ENCODE assay signal across 8 cellular contexts in the genomic region with DNA sequence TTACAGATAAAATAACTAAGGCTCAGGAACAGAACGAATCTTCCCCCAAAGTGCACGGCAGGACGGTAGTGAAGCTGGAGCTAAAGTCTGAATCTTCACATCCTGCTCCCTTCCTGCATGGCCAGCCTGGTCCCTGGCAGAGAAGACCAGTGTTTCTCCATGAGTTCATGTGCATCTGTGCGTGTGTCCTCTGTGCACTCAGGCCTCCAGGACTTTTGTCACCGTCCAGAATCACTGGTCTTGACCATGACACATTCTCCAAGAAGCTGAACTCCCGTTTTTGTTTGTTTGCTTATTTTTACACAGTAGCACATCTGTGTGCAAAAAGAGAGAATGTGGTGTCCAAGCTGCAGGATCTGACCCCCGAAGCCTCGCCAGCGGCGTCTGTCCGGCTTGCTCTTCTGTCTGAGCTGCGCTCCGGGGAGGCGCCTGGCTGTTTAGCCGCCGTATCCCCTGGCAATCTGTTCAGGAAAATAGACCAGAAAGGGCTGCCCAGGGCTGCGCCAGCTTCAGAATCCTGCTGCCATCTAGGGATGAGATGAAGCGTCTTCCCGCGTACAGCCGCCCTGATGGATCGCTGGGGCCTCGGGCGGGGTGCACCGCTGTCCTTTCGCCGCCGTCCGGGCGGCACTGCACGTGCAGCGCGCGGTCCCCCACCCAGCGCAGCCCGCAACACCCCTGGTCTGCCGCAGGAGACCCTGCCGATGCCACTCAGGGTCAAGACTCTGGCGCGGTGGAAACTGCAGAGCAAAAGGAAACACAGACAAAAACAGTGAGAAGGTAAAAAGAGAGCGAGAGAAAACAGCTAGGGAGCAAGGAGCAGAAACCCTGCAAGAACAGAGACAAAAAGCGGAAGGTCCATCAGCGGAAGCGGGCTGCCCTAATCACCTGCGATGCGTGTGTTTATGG.
A peak's percentile ranks its signal among the peaks of the same experiment; 100 is the strongest.
DNase-seq lines count a peak whose midpoint lies in the region; ATAC-seq, FAIRE-seq and TF ChIP-seq lines count a peak whose summit lies in the region.

No MANE protein-coding gene starts in this region.

- no peaks in the 10 kb centered on the region for H3K9me3 Mint-ChIP-seq in stimulated activated naive B cell treated with anti-CD40 and anti-IgM and Interleukin-4, amounts not matched to agents 10 μg/mL and 1 μg/mL and 100 μg/mL, for 72 hours
- peaks cover 0 to 11% (median 5%) of the 10 kb centered on the region in 8 donors for H3K9me3 Mint-ChIP-seq in CD4-positive, alpha-beta memory T cell

- no peak for TF ChIP-seq CTCF in OCI-LY7 (conservative IDR thresholded peaks at IDR 0.05; ENCODE audit: low read length)

- H3K9me2 ChIP-seq in GM23248 (ENCODE audit: insufficient read depth) (no peaks in the 10 kb centered on the region), OCI-LY7 (ENCODE audit: insufficient read depth, low read length) (no peaks in the 10 kb centered on the region)

- no peak overlapping the region for H3K27ac ChIP-seq in GM23248
- no peak overlapping the region for H3K27ac ChIP-seq in OCI-LY7 (ENCODE audit: low read depth, low read length, poor library complexity, severe bottlenecking)
- H3K27ac ChIP-seq in CD4-positive, alpha-beta memory T cell (ENCODE audit: low read depth, low read length): no peak overlapping the region

- intact Hi-C loops in OCI-LY7 (cut with micrococcal nuclease; ENCODE audit: unreplicated experiment): no loop called here
- intact Hi-C loops in CD4-positive, alpha-beta memory T cell (cut with micrococcal nuclease): no loop called here

- H3K4me3 ChIP-seq in GM23248 (peak overlapping the region; percentile 96), OCI-LY7 (ENCODE audit: low read depth, low read length, poor library complexity, severe bottlenecking) (no peak overlapping the region)
- H3K4me3 ChIP-seq in CD4-positive, alpha-beta memory T cell (ENCODE audit: low read length in 2 of 2): no peak overlapping the region

- peak overlapping the region in 1 of 2 donors; percentile 69 for H3K4me3 Mint-ChIP-seq in stimulated activated naive B cell treated with anti-CD40 and anti-IgM and Interleukin-4, amounts not matched to agents 10 μg/mL and 1 μg/mL and 100 μg/mL, for 72 hours
- H3K4me3 Mint-ChIP-seq in CD4-positive, alpha-beta memory T cell: no peak overlapping the region

- WGBS in GM23248 (ENCODE audit: low coverage in 1 of 2, low lambda C conversion rate in 2 of 2, missing lambda C conversion rate in 2 of 2), 2 experiments: 4 to 7% methylated on average over 41 to 46 of the region's 46 CpGs

- DNase-seq in GM23248 (peak; percentile 79), NCI-H446 (lab: John Stamatoyannopoulos, UW) (peak; percentile 46 to 86), cerebellar cortex (ENCODE audit: low spot score) (peak; percentile 84), OCI-LY7 (ENCODE audit: low spot score) (no peak)
- DNase-seq in stimulated activated naive B cell treated with anti-CD40 and anti-IgM and Interleukin-4, amounts not matched to agents 10 μg/mL and 1 μg/mL and 100 μg/mL, for 72 hours: no peak
- DNase-seq in CD4-positive, alpha-beta memory T cell: no peak

- ATAC-seq in stimulated activated naive B cell treated with anti-CD40 and anti-IgM and Interleukin-4, amounts not matched to agents 10 μg/mL and 1 μg/mL and 100 μg/mL, for 72 hours (replicated peaks): peak; percentile 26 to 51
- no peak for ATAC-seq in HG02970 (IDR thresholded peaks at IDR 0.05; ENCODE audit: low FRiP score, unreplicated experiment)

- POLR2A ChIA-PET in OCI-LY7 (lab: Charles Lee): no interaction called here
- POLR2A ChIA-PET in CD4-positive, alpha-beta memory T cell (lab: Charles Lee; ENCODE audit: partially characterized antibody): no interaction called here

- H3K4me1 ChIP-seq in GM23248 (ENCODE audit: insufficient read depth) (0 out of 2 replicates have a peak, but pooled peaks cover 4% of the 10 kb centered on the region), OCI-LY7 (ENCODE audit: insufficient read depth, low read length, poor library complexity, severe bottlenecking) (no peaks in the 10 kb centered on the region)
- H3K4me1 ChIP-seq in CD4-positive, alpha-beta memory T cell (ENCODE audit: insufficient read depth, low read length): no peaks in the 10 kb centered on the region

- no peak overlapping the region for H3K27ac Mint-ChIP-seq in stimulated activated naive B cell treated with anti-CD40 and anti-IgM and Interleukin-4, amounts not matched to agents 10 μg/mL and 1 μg/mL and 100 μg/mL, for 72 hours
- H3K27ac Mint-ChIP-seq in CD4-positive, alpha-beta memory T cell: no peak overlapping the region

- CTCF ChIA-PET in OCI-LY7 (lab: Charles Lee; ENCODE audit: unreplicated experiment): no interaction called here
- CTCF ChIA-PET in CD4-positive, alpha-beta memory T cell (lab: Charles Lee; ENCODE audit: partially characterized antibody): no interaction called here

- H3K27me3 ChIP-seq in GM23248 (replicated peaks; ENCODE audit: insufficient read depth): no peaks in the 10 kb centered on the region
- H3K27me3 ChIP-seq in CD4-positive, alpha-beta memory T cell (ENCODE audit: insufficient read depth, low read length): no peaks in the 10 kb centered on the region

- H3K27me3 Mint-ChIP-seq in stimulated activated naive B cell treated with anti-CD40 and anti-IgM and Interleukin-4, amounts not matched to agents 10 μg/mL and 1 μg/mL and 100 μg/mL, for 72 hours: peaks cover 9 to 23% of the 10 kb centered on the region in 2 donors
- peaks cover 3 to 4% of the 10 kb centered on the region in 2 donors for H3K27me3 Mint-ChIP-seq in CD4-positive, alpha-beta memory T cell

- FAIRE-seq in islet of Langerhans (lab: Jason Lieb, UNC): peak; percentile 61

- H3K4me2 ChIP-seq in GM23248 (ENCODE audit: unreplicated experiment) (peak overlapping the region; percentile 90), OCI-LY7 (ENCODE audit: low read length) (no peak overlapping the region)

- peaks cover 3 to 6% of the 10 kb centered on the region in 2 donors for H3K4me1 Mint-ChIP-seq in stimulated activated naive B cell treated with anti-CD40 and anti-IgM and Interleukin-4, amounts not matched to agents 10 μg/mL and 1 μg/mL and 100 μg/mL, for 72 hours
- peaks cover 0 to 1% (median 0%) of the 10 kb centered on the region in 4 donors for H3K4me1 Mint-ChIP-seq in CD4-positive, alpha-beta memory T cell

- no TSS peak for BruUV-seq in OCI-LY7 (replicated peaks; lab: Mats Ljungman, UMichigan)

- in situ Hi-C loops in GM23248 (cut with MboI): no loop called here

- no peaks in the 10 kb centered on the region for H3K36me3 Mint-ChIP-seq in stimulated activated naive B cell treated with anti-CD40 and anti-IgM and Interleukin-4, amounts not matched to agents 10 μg/mL and 1 μg/mL and 100 μg/mL, for 72 hours
- no peaks in the 10 kb centered on the region for H3K36me3 Mint-ChIP-seq in CD4-positive, alpha-beta memory T cell

- H3K79me2 ChIP-seq in GM23248 (ENCODE audit: insufficient read depth): no peaks in the 10 kb centered on the region
- no peaks in the 10 kb centered on the region for H3K79me2 ChIP-seq in OCI-LY7 (ENCODE audit: insufficient read depth, low read depth, low read length)

- H3K9me3 ChIP-seq in GM23248 (ENCODE audit: low read depth): no peaks in the 10 kb centered on the region
- no peaks in the 10 kb centered on the region for H3K9me3 ChIP-seq in OCI-LY7 (ENCODE audit: low read length)
- H3K9me3 ChIP-seq in CD4-positive, alpha-beta memory T cell (ENCODE audit: control insufficient read depth in 1 of 2, low read length in 2 of 2): no peaks in the 10 kb centered on the region

- H3K9ac ChIP-seq in GM23248: peak overlapping the region; percentile 66

- no peaks in the 10 kb centered on the region; the same call in 1 of the 2 replicates for H3F3A ChIP-seq in GM23248 (ENCODE audit: insufficient read depth)

- H2AFZ ChIP-seq in GM23248 (peak overlapping the region; percentile 98), OCI-LY7 (ENCODE audit: low read length) (no peak overlapping the region)

- H3K36me3 ChIP-seq in GM23248 (ENCODE audit: low read depth) (no peaks in the 10 kb centered on the region), OCI-LY7 (ENCODE audit: insufficient read depth, low read length) (no peaks in the 10 kb centered on the region)
- H3K36me3 ChIP-seq in CD4-positive, alpha-beta memory T cell (ENCODE audit: insufficient read depth, low read length): no peaks in the 10 kb centered on the region

- H4K20me1 ChIP-seq in GM23248 (ENCODE audit: insufficient read depth) (no peaks in the 10 kb centered on the region), OCI-LY7 (ENCODE audit: insufficient read depth, low read length) (no peaks in the 10 kb centered on the region)

Comparison
In these comparisons a context has a peak if more than half of its experiments do, and no peak if none do; other contexts are left out.
1. DNase-seq: peak in GM23248 (single experiment), NCI-H446 (2 of 2) and cerebellar cortex (single experiment); none in stimulated activated naive B cell treated with anti-CD40 and anti-IgM and Interleukin-4, amounts not matched to agents 10 μg/mL and 1 μg/mL and 100 μg/mL, for 72 hours (single experiment), OCI-LY7 (single experiment) and CD4-positive, alpha-beta memory T cell (0 of 5).